Comparison of ENCODE assay signal across 8 cellular contexts in the genomic region with DNA sequence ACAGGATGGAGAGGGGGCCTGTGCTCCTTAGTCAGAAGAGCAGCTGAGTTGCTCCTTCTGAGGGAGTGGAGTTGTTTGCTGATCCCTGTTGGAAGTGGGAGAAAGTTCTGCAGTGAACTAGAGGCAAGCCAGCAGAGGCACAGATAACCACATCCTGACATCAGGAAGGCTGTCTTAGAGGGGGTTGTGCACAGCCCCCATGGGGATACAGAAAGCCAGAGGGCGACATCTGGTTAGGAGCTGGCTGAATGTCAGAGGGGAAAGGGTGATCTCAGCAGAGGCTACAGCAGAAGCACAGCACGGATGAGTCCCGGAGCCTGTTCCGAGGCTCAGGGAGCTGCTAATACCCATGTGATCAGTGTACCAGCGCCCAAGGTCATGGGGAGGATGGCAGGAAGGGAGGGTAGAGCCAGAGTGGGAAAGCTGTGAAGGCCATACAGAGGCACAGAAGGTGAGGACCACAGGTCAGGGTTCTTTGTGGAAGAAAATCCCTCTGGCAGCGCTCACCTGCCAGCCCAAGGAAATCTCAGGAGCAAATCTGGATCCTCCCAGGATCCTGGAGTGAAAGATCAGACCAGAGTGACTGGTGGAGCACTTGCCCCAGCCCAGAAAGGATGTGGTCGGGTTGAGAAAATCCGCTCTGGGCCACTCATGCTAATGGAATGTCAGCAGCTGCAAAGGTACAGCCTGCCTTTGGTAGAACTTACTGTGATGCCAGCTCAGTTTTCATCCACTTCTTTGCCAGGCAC.
DNase-seq lines count a peak whose midpoint lies in the region; ATAC-seq and TF ChIP-seq lines count a peak whose summit lies in the region.

No MANE protein-coding gene starts in this region.

- DNase-seq in NCI-H1694 treated with DMSO at 0.1 percent for 48 hours (lab: John Stamatoyannopoulos, UW) = peak; percentile 85
- peak; percentile 94 for DNase-seq in choroid plexus epithelial cell (ENCODE audit: low read depth)
- peak; percentile 47 to 92 for DNase-seq in lower leg skin (ENCODE audit: low spot score in 2 of 2)
- peak; percentile 75 for DNase-seq in ureter (ENCODE audit: low spot score)
- DNase-seq in germinal center (ENCODE audit: low spot score) = no peak
- DNase-seq in CD4-positive, alpha-beta T cell = no peak
- no peak for DNase-seq in stimulated activated CD4-positive, alpha-beta T cell treated with anti-CD3 and anti-CD28 coated beads, Interleukin-15, amount 100 ng/mL, for 24 hours

- H3K4me2 ChIP-seq in BLaER1 treated with 17β-estradiol and CSF1 and Interleukin-3, amounts not matched to agents 10 nM and 100 nM = peak overlapping the region; percentile 83 to 98 (median 94)

- no peak for ATAC-seq in CD4-positive, alpha-beta T cell (ENCODE audit: poor library complexity)

- peak overlapping the region; percentile 62 to 97 (median 88); a peak in 21 of 22 replicates for H3K27ac ChIP-seq in BLaER1 treated with 17β-estradiol and CSF1 and Interleukin-3, amounts not matched to agents 10 nM and 100 nM
- H3K27ac ChIP-seq in CD4-positive, alpha-beta T cell (ENCODE audit: low read depth, low read length) = no peak overlapping the region

- no peak overlapping the region for H3K27ac Mint-ChIP-seq in CD4-positive, alpha-beta T cell

- no peaks in the 10 kb centered on the region for H3K27me3 ChIP-seq in BLaER1 treated with 17β-estradiol and CSF1 and Interleukin-3, amounts not matched to agents 10 nM and 100 nM
- H3K27me3 ChIP-seq in CD4-positive, alpha-beta T cell (ENCODE audit: control insufficient read depth, insufficient read depth, low read length) = no peaks in the 10 kb centered on the region

- CTCF ChIA-PET in CD4-positive, alpha-beta T cell (lab: Charles Lee) = no interaction called here

- H4K20me1 ChIP-seq in BLaER1 treated with 17β-estradiol and CSF1 and Interleukin-3, amounts not matched to agents 10 nM and 100 nM = peaks cover 0 to 98% (median 0%) of the 10 kb centered on the region in 11 experiments; a peak in 5 of 22 replicates

- H3K27me3 Mint-ChIP-seq in CD4-positive, alpha-beta T cell = no peaks in the 10 kb centered on the region

- H3K36me3 ChIP-seq in BLaER1 treated with 17β-estradiol and CSF1 and Interleukin-3, amounts not matched to agents 10 nM and 100 nM = peaks cover 46 to 76% (median 66%) of the 10 kb centered on the region in 11 experiments

- WGBS in lower leg skin, 2 donors = 26 to 33% methylated on average over 8 of the region's 8 CpGs

- peak overlapping the region in 8 of 10 experiments; percentile 25 to 59 (median 48); a peak in 14 of 20 replicates for H3K4me3 ChIP-seq in BLaER1 treated with 17β-estradiol and CSF1 and Interleukin-3, amounts not matched to agents 10 nM and 100 nM
- H3K4me3 ChIP-seq in choroid plexus epithelial cell (ENCODE audit: low read depth, low read length) (no peak overlapping the region), lower leg skin (ENCODE audit: low read depth, poor library complexity, severe bottlenecking) (no peak overlapping the region)

- H3K9me3 ChIP-seq in BLaER1 treated with 17β-estradiol and CSF1 and Interleukin-3, amounts not matched to agents 10 nM and 100 nM (replicated peaks in 1 of 11) = no peaks in the 10 kb centered on the region
- no peaks in the 10 kb centered on the region for H3K9me3 ChIP-seq in CD4-positive, alpha-beta T cell (ENCODE audit: control insufficient read depth, low read length)

- intact Hi-C loops in lower leg skin (cut with DNase I; ENCODE audit: low total_unique reads) = no loop called here
- intact Hi-C loops in CD4-positive, alpha-beta T cell (cut with DNase I, micrococcal nuclease) = no loop called here

- no peaks in the 10 kb centered on the region for H3K9me3 Mint-ChIP-seq in CD4-positive, alpha-beta T cell

- H3K4me3 Mint-ChIP-seq in CD4-positive, alpha-beta T cell = no peak overlapping the region

- no peak for TF ChIP-seq POLR2A in lower leg skin (IDR thresholded peaks at IDR 0.05)

- peaks cover 98 to 100% (median 99%) of the 10 kb centered on the region in 10 experiments for H3K4me1 ChIP-seq in BLaER1 treated with 17β-estradiol and CSF1 and Interleukin-3, amounts not matched to agents 10 nM and 100 nM

- H3K9ac ChIP-seq in BLaER1 treated with 17β-estradiol and CSF1 and Interleukin-3, amounts not matched to agents 10 nM and 100 nM = peak overlapping the region; percentile 67 to 87 (median 76)

- H3K4me1 Mint-ChIP-seq in CD4-positive, alpha-beta T cell (ENCODE audit: low read depth) = no peaks in the 10 kb centered on the region

- POLR2A ChIA-PET in CD4-positive, alpha-beta T cell (lab: Charles Lee) = no interaction called here

- peak; percentile 7 for TF ChIP-seq CTCF in choroid plexus epithelial cell (conservative IDR thresholded peaks at IDR 0.05; ENCODE audit: low read depth, low read length)
- no peak for TF ChIP-seq CTCF in lower leg skin (IDR thresholded peaks at IDR 0.05)
- no peak for TF ChIP-seq CTCF in CD4-positive, alpha-beta T cell (IDR thresholded peaks at IDR 0.05)

- peaks cover 80% of the 10 kb centered on the region for H3K36me3 Mint-ChIP-seq in CD4-positive, alpha-beta T cell (ENCODE audit: low read depth)

Comparison
In these comparisons a context has a peak if more than half of its experiments do, and no peak if none do; other contexts are left out.
1. H3K4me3 ChIP-seq: peak in BLaER1 treated with 17β-estradiol and CSF1 and Interleukin-3, amounts not matched to agents 10 nM and 100 nM (8 of 10); none in choroid plexus epithelial cell (single experiment) and lower leg skin (single experiment).
2. DNase-seq: peak in NCI-H1694 treated with DMSO at 0.1 percent for 48 hours (single experiment), choroid plexus epithelial cell (single experiment), lower leg skin (2 of 2) and ureter (single experiment); none in germinal center (single experiment), CD4-positive, alpha-beta T cell (0 of 10) and stimulated activated CD4-positive, alpha-beta T cell treated with anti-CD3 and anti-CD28 coated beads, Interleukin-15, amount 100 ng/mL, for 24 hours (single experiment).